15 cellular contexts compared by ENCODE assay signal in the genomic region with DNA sequence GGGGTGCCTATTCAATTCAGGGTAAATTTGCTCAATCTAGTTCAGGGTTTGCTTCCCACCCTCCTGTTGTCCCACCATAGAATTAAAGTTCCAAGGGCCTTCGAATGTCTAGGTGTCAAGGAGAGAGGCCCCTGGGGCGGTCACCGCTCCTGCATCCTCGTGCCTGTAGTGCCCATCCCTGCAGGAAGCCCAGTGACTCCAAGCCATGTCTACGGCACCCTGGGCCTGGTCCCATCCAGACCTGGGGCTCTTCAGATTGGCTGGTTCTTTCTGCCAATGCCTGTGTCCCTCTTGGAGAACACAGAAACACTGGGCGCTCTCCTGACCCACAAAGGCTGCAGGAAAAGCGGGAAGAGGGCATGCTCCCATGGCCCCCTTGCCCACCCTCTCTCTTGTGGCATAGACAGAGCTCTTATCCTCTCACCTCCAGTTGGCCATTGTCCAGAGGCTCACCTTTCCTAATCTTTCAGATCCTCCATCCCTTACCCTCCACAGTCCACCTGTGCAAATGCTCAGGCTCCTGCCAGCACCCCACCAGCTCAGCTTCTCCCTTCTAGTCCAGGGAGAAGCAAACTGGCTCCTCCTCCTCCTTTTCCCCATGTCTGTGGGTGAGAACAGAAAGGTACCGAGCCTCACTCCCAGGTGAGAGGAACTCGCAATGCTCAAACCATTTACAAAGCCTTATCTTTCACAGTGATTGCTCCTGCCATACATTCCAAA.
DNase-seq lines count a peak whose midpoint lies in the region; ATAC-seq, FAIRE-seq and TF ChIP-seq lines count a peak whose summit lies in the region.
"Had no signal": no experiment of that assay in that cellular context is flagged by ENCODE, and none has a peak within 500 bp of the region (broad histone marks: within the 10 kb centered on the region; RNA-seq: fewer than 3 reads in every experiment).

No MANE protein-coding gene starts in this region.

- H4K20me1 ChIP-seq in HepG2 (ENCODE audit: insufficient read depth, low read length), result no peaks in the 10 kb centered on the region
- H4K20me1 ChIP-seq: BLaER1 treated with 17β-estradiol and CSF1 and Interleukin-3, amounts not matched to agents 10 nM and 100 nM had no signal

- TF ChIP-seq CTCF in right atrium auricular region (IDR thresholded peaks at IDR 0.05) (no peak), upper lobe of right lung (IDR thresholded peaks at IDR 0.05) (no peak), HepG2 (CRISPR knock-in tag; IDR thresholded peaks at IDR 0.05) (no peak)

- H3K4me2 ChIP-seq in HepG2 (ENCODE audit: low read depth, low read length), result no peak overlapping the region
- H3K4me2 ChIP-seq: BLaER1 treated with 17β-estradiol and CSF1 and Interleukin-3, amounts not matched to agents 10 nM and 100 nM had no signal

- no TSS peak for BruUV-seq in HepG2 (replicated peaks; lab: Mats Ljungman, UMichigan)

- no peak for TF ChIP-seq RAD21 in HepG2 (CRISPR knock-in tag; IDR thresholded peaks at IDR 0.05)

- H3K27me3 ChIP-seq in right atrium auricular region (no peaks in the 10 kb centered on the region), upper lobe of right lung (no peaks in the 10 kb centered on the region), HepG2 (ENCODE audit: control insufficient read depth in 1 of 2, insufficient read depth in 2 of 2, low read length in 2 of 2) (peaks cover 0 to 10% of the 10 kb centered on the region in 2 experiments; a peak in 1 of 5 replicates)
- H3K27me3 ChIP-seq: BLaER1 treated with 17β-estradiol and CSF1 and Interleukin-3, amounts not matched to agents 10 nM and 100 nM had no signal

- POLR2A ChIA-PET in HepG2 (lab: Yijun Ruan, JAX), result no interaction called here

- TF ChIP-seq POLR2A in HepG2 (IDR thresholded peaks at IDR 0.05; ENCODE audit: insufficient read depth in 1 of 2, low read depth in 2 of 2, low read length in 2 of 2), result no peak

- H3K9me3 ChIP-seq in right atrium auricular region (peaks cover 0 to 5% of the 10 kb centered on the region in 2 donors), upper lobe of right lung (no peaks in the 10 kb centered on the region), HepG2 (ENCODE audit: low read length) (no peaks in the 10 kb centered on the region; the same call in 1 of the 2 replicates)

- H3K27ac ChIP-seq in right atrium auricular region (no peak overlapping the region), upper lobe of right lung (no peak overlapping the region), HepG2 (ENCODE audit: extremely low read length, insufficient read depth, low read length) (no peak overlapping the region)
- H3K27ac ChIP-seq: BLaER1 treated with 17β-estradiol and CSF1 and Interleukin-3, amounts not matched to agents 10 nM and 100 nM had no signal

- 6% methylated on average over 8 of the region's 9 CpGs for WGBS in HepG2 (ENCODE audit: low lambda C conversion rate)

- no peak for FAIRE-seq in HepG2 (lab: Jason Lieb, UNC)

- CTCF ChIA-PET in HepG2 (lab: Yijun Ruan, JAX; ENCODE audit: low intra/inter-chr PET ratio, low total read pairs), result no interaction called here

- no peaks in the 10 kb centered on the region for H3K79me2 ChIP-seq in HepG2 (ENCODE audit: insufficient read depth, low read length)

- no peak overlapping the region for H3K9ac ChIP-seq in HepG2 (ENCODE audit: insufficient read depth, low read depth, low read length)
- H3K9ac ChIP-seq: BLaER1 treated with 17β-estradiol and CSF1 and Interleukin-3, amounts not matched to agents 10 nM and 100 nM had no signal

- no peaks in the 10 kb centered on the region for H3K4me1 ChIP-seq in right atrium auricular region
- no peaks in the 10 kb centered on the region for H3K4me1 ChIP-seq in upper lobe of right lung
- no peaks in the 10 kb centered on the region for H3K4me1 ChIP-seq in HepG2 (ENCODE audit: insufficient read depth, low read length)

- in situ Hi-C loops in HepG2 (cut with HindIII; ENCODE audit: extremely low pct_ligation_motif_present, low pct_unique_long_range_greater_than_20kb), result no loop called here

- no peaks in the 10 kb centered on the region for H3K36me3 ChIP-seq in right atrium auricular region
- no peaks in the 10 kb centered on the region for H3K36me3 ChIP-seq in upper lobe of right lung
- no peaks in the 10 kb centered on the region for H3K36me3 ChIP-seq in HepG2 (replicated peaks in 1 of 2; ENCODE audit: control insufficient read depth in 1 of 2, insufficient read depth in 2 of 2, low read length in 2 of 2)
- H3K36me3 ChIP-seq: BLaER1 treated with 17β-estradiol and CSF1 and Interleukin-3, amounts not matched to agents 10 nM and 100 nM had no signal

- H2AFZ ChIP-seq in HepG2 (ENCODE audit: low read length), result no peak overlapping the region

- H3K4me3 ChIP-seq in right atrium auricular region (no peak overlapping the region), upper lobe of right lung (no peak overlapping the region), HepG2 (replicated peaks in 1 of 3; ENCODE audit: insufficient read depth in 1 of 3, low read depth in 2 of 3, low read length in 3 of 3) (no peak overlapping the region)
- H3K4me3 ChIP-seq: BLaER1 treated with 17β-estradiol and CSF1 and Interleukin-3, amounts not matched to agents 10 nM and 100 nM had no signal

- intact Hi-C loops in cardiac septum (cut with DNase I), result no loop called here
- intact Hi-C loops in upper lobe of right lung (cut with DNase I), result no loop called here
- intact Hi-C loops in HepG2 (cut with micrococcal nuclease; ENCODE audit: unreplicated experiment), result no loop called here

- peak; percentile 30 for DNase-seq in right atrium auricular region (ENCODE audit: low spot score)
- no peak for DNase-seq in cardiac septum (ENCODE audit: low spot score)
- peak; percentile 32 for DNase-seq in islet precursor cell
- peak; percentile 28 for DNase-seq in upper lobe of right lung
- DNase-seq in HepG2 (ENCODE audit: low spot score), result no peak
- DNase-seq in HT-29 (ENCODE audit: low spot score), result no peak
- no peak for DNase-seq in stimulated activated CD4-positive, alpha-beta T cell treated with anti-CD3 and anti-CD28 coated beads, Interleukin-1b, Interleukin-23, amount 100 ng/mL, for 48 hours
- DNase-seq: 8988T; AML-193; Calu3; CD4-positive, CD25-positive, alpha-beta regulatory T cell; DMS 273 treated with DMSO at 0.1 percent for 48 hours; HCEC 1CT; HFFc6 had no signal

- no peak for TF ChIP-seq EP300 in HepG2 (IDR thresholded peaks at IDR 0.05; ENCODE audit: low read depth in 2 of 2, low read length in 2 of 2)
- no peak for TF ChIP-seq EP300 in HepG2 (CRISPR knock-in tag; IDR thresholded peaks at IDR 0.05; ENCODE audit: borderline replicate concordance)

- no peak for ATAC-seq in upper lobe of right lung
- ATAC-seq in HepG2, result no peak

TF ChIP-seq in HepG2, 621 proteins besides CTCF, POLR2A, EP300 and RAD21 (continues in another document):
- TF ChIP-seq, protein P1, sequence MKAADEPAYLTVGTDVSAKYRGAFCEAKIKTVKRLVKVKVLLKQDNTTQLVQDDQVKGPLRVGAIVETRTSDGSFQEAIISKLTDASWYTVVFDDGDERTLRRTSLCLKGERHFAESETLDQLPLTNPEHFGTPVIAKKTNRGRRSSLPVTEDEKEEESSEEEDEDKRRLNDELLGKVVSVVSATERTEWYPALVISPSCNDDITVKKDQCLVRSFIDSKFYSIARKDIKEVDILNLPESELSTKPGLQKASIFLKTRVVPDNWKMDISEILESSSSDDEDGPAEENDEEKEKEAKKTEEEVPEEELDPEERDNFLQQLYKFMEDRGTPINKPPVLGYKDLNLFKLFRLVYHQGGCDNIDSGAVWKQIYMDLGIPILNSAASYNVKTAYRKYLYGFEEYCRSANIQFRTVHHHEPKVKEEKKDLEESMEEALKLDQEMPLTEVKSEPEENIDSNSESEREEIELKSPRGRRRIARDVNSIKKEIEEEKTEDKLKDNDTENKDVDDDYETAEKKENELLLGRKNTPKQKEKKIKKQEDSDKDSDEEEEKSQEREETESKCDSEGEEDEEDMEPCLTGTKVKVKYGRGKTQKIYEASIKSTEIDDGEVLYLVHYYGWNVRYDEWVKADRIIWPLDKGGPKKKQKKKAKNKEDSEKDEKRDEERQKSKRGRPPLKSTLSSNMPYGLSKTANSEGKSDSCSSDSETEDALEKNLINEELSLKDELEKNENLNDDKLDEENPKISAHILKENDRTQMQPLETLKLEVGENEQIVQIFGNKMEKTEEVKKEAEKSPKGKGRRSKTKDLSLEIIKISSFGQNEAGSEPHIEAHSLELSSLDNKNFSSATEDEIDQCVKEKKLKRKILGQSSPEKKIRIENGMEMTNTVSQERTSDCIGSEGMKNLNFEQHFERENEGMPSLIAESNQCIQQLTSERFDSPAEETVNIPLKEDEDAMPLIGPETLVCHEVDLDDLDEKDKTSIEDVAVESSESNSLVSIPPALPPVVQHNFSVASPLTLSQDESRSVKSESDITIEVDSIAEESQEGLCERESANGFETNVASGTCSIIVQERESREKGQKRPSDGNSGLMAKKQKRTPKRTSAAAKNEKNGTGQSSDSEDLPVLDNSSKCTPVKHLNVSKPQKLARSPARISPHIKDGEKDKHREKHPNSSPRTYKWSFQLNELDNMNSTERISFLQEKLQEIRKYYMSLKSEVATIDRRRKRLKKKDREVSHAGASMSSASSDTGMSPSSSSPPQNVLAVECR (CRISPR knock-in tag; IDR thresholded peaks at IDR 0.05; ENCODE audit: borderline replicate concordance), result no peak
- TF ChIP-seq ONECUT2 (CRISPR knock-in tag; IDR thresholded peaks at IDR 0.05), result no peak
- TF ChIP-seq ZNF431 (CRISPR knock-in tag; IDR thresholded peaks at IDR 0.05; ENCODE audit: borderline replicate concordance, low read depth), result no peak
- no peak for TF ChIP-seq SRSF1 (optimal IDR thresholded peaks at IDR 0.05; ENCODE audit: low read depth, low read length)
- TF ChIP-seq ZNF224 (CRISPR knock-in tag; IDR thresholded peaks at IDR 0.05), result no peak
- no peak for TF ChIP-seq ZNF703 (CRISPR knock-in tag; IDR thresholded peaks at IDR 0.05; ENCODE audit: borderline replicate concordance)
- TF ChIP-seq, protein P2, sequence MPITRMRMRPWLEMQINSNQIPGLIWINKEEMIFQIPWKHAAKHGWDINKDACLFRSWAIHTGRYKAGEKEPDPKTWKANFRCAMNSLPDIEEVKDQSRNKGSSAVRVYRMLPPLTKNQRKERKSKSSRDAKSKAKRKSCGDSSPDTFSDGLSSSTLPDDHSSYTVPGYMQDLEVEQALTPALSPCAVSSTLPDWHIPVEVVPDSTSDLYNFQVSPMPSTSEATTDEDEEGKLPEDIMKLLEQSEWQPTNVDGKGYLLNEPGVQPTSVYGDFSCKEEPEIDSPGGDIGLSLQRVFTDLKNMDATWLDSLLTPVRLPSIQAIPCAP (CRISPR knock-in tag; IDR thresholded peaks at IDR 0.05; ENCODE audit: low read depth), result no peak
- TF ChIP-seq ZNF382 (CRISPR knock-in tag; IDR thresholded peaks at IDR 0.05; ENCODE audit: borderline replicate concordance), result no peak

Comparison
In these comparisons a context has a peak if more than half of its experiments do, and no peak if none do; other contexts are left out.
1. DNase-seq: peak in right atrium auricular region (single experiment), islet precursor cell (single experiment) and upper lobe of right lung (single experiment); none in cardiac septum (single experiment), HepG2 (single experiment), HT-29 (single experiment) and stimulated activated CD4-positive, alpha-beta T cell treated with anti-CD3 and anti-CD28 coated beads, Interleukin-1b, Interleukin-23, amount 100 ng/mL, for 48 hours (single experiment).